In the genomic region with DNA sequence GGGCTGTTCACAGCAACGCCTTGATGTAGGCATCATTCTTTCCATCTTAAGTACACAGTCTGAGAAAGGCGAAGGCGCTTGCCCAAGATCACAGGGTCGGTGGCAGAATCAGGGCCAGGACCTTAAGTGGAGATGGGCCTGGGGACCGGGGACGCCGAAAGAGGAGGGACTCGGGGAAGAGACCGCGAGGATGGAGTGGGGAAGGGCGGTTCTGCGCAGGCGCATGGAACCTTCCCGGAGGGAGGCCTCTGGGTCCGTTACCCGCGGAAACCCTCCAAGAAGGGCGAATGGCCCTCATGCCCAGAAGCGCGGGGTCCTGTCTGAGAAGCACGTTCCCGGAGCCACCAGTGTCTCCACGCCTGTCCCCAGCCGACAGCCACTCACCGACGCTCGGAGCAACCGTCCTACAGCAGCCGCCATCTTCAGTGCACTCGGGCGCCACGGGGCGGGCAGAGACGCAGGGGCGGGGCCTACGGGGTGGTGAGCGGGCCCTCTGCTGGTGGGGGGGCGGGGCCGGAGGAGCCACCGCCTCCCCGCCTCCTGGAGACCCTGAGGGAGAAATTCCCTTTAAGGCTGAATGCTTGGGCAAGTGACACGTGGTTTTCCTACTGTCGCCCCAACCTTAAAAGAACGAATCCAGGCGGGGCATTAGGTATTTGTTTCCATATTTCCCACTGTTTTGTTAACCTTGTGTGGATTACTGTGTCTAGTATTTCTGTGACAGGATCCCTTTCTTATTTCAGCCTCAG, we compare ENCODE assay signal across 8 cellular contexts. TPM values are rescaled to one million over a fixed set of nuclear protein-coding genes. Genes with fewer than 3 reads are reported as not detected.
DNase-seq lines count a peak whose midpoint lies in the region; ATAC-seq and TF ChIP-seq lines count a peak whose summit lies in the region.

A gene (minus strand): TSS at position 442 of the 749 bp plus-strand sequence. CDS start 22 bp downstream, at position 420.

- no peaks in the 10 kb centered on the region for H3K27me3 ChIP-seq in OCI-LY1 (ENCODE audit: insufficient read depth, low read length)

- H3K27ac ChIP-seq in OCI-LY1 (ENCODE audit: low read depth, low read length, poor library complexity, severe bottlenecking): peak within 1 kb of the TSS; percentile 62

- peak; percentile 91 for DNase-seq in D341Med (ENCODE audit: low spot score)
- DNase-seq in HuH-7 (ENCODE audit: low spot score): peak; percentile 86
- DNase-seq in activated CD8-positive, alpha-beta memory T cell treated with anti-CD3 and anti-CD28 coated beads, Interleukin-2, amount 50 U/mL, for 48 hours: peak; percentile 96
- peak; percentile 67 for DNase-seq in epidermal melanocyte (ENCODE audit: insufficient read length, low spot score)
- peak; percentile 95 for DNase-seq in mucosa of descending colon
- DNase-seq in stimulated activated CD8-positive, alpha-beta memory T cell treated with anti-CD3 and anti-CD28 coated beads, Interleukin-4, amount 100 ng/mL, for 4 hours (ENCODE audit: low read depth in 2 of 2, low spot score in 1 of 2): peak; percentile 83 to 89

- peak; percentile 90 for ATAC-seq in GM21447 (IDR thresholded peaks at IDR 0.05; ENCODE audit: unreplicated experiment)
- ATAC-seq in mucosa of descending colon: peak; percentile 100

- peaks cover 24% of the 10 kb centered on the region for H3K79me2 ChIP-seq in OCI-LY1 (ENCODE audit: insufficient read depth, low read length)

- H3K9me3 ChIP-seq in OCI-LY1 (ENCODE audit: low read length) (no peaks in the 10 kb centered on the region), mucosa of descending colon (no peaks in the 10 kb centered on the region)

- peak within 1 kb of the TSS; percentile 91 for H3K9ac ChIP-seq in OCI-LY1 (ENCODE audit: low read length)

- TF ChIP-seq CTCF in OCI-LY1 (IDR thresholded peaks at IDR 0.05; ENCODE audit: low read length): no peak; the same call in 1 of the 2 replicates
- TF ChIP-seq CTCF in mucosa of descending colon (IDR thresholded peaks at IDR 0.05): peak; percentile 22

- H3K4me1 ChIP-seq in OCI-LY1 (ENCODE audit: insufficient read depth, low read length, severe bottlenecking) (peaks cover 23% of the 10 kb centered on the region), mucosa of descending colon (ENCODE audit: low read depth) (peaks cover 7% of the 10 kb centered on the region)

- H3K36me3 ChIP-seq in OCI-LY1 (ENCODE audit: insufficient read depth, low read length): peaks cover 33% of the 10 kb centered on the region
- H3K36me3 ChIP-seq in mucosa of descending colon (ENCODE audit: low read depth): no peaks in the 10 kb centered on the region

- H4K20me1 ChIP-seq in OCI-LY1 (ENCODE audit: insufficient read depth, low read length): no peaks in the 10 kb centered on the region

- peak within 1 kb of the TSS; percentile 61 for H3K4me2 ChIP-seq in OCI-LY1 (ENCODE audit: low read length)

- intact Hi-C loops in mucosa of descending colon (cut with DNase I, micrococcal nuclease): no loop called here

- no peaks in the 10 kb centered on the region for H3K9me2 ChIP-seq in OCI-LY1 (ENCODE audit: low read depth, low read length)

- H3F3A ChIP-seq in OCI-LY1 (ENCODE audit: insufficient read depth, low read length): no peaks in the 10 kb centered on the region

- peak within 1 kb of the TSS; percentile 72 for H2AFZ ChIP-seq in OCI-LY1 (ENCODE audit: low read length)

- H3K4me3 ChIP-seq in OCI-LY1 (ENCODE audit: low read depth, low read length, poor library complexity, severe bottlenecking): peak within 1 kb of the TSS; percentile 86
- H3K4me3 ChIP-seq in mucosa of descending colon: peak within 1 kb of the TSS; percentile 75

RNA-seq across cellular contexts. Expression of the gene that starts here (rescaled TPM):
- 100 to 1,000 TPM in 2 of 3 donors, 10 to 100 TPM in 1; 98.6 to 140 (median 107) TPM for total RNA-seq in mucosa of descending colon

Comparison
In these comparisons a context has a peak if more than half of its experiments do, and no peak if none do; other contexts are left out.
1. Peak in every context shown above with its lines: DNase-seq, ATAC-seq, H3K4me3 ChIP-seq and H3K27ac ChIP-seq.